In the genomic region with DNA sequence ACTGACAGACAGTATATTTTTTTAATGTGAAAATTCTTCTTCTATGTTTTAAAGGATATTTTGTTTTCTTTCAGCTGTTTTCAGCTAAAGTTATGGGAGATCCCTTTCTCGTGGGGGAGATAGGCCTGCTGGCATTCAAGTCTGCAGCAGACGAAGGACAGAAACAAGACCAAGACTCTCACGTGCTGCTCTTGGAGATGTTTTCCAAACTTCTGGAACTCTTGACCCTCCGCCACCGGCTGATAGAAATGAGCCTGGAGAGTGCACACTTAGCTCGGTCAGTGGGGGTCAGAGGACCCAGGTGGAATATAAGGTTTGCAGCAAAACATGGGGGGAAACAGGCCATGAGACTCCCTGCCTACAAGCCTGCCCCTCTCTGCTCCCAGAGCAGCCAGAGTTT, we compare ENCODE assay signal across 19 cellular contexts.
"Had no signal": no experiment of that assay in that cellular context is flagged by ENCODE, and none has a peak within 500 bp of the region (broad histone marks: within the 10 kb centered on the region; RNA-seq: fewer than 3 reads in every experiment).

No MANE protein-coding gene starts in this region.

- ATAC-seq: effector memory CD8-positive, alpha-beta T cell; gastroesophageal sphincter; left lung; stimulated activated effector memory CD8-positive, alpha-beta T cell treated with anti-CD3 and anti-CD28 coated beads, Interleukin-12 subunit alpha, Interleukin-12 subunit beta, amount 100 ng/mL, for 72 hours; stimulated activated naive CD8-positive, alpha-beta T cell treated with anti-CD3 and anti-CD28 coated beads, Interleukin-15, Interleukin-2, amounts not matched to agents 100 U/mL and 50 U/mL, for 24 hours had no signal

- H3K36me3 ChIP-seq: esophagus squamous epithelium, gastroesophageal sphincter, left lung, neutrophil, tibial nerve had no signal

- H3K27ac ChIP-seq: epithelial cell of prostate, esophagus squamous epithelium, left lung, neutrophil, tibial nerve had no signal

- H3K4me2 ChIP-seq: smooth muscle cell had no signal

- H3K9me3 ChIP-seq: esophagus squamous epithelium, gastroesophageal sphincter, left lung, neutrophil, tibial nerve had no signal

- H3K4me3 ChIP-seq: esophagus squamous epithelium, gastroesophageal sphincter, left lung, lung, smooth muscle cell, tibial nerve had no signal

- H3K27me3 ChIP-seq: esophagus squamous epithelium, gastroesophageal sphincter, left lung, neutrophil, tibial nerve had no signal

- DNase-seq: effector memory CD8-positive, alpha-beta T cell; esophagus squamous epithelium; foreskin fibroblast; glutamatergic neuron; immature natural killer cell; left lung; naive B cell; posterior cingulate gyrus; stimulated activated CD4-positive, alpha-beta T cell treated with anti-CD3 and anti-CD28 coated beads, Interleukin-4, amount 100 ng/mL, for 1 hour; stimulated activated CD8-positive, alpha-beta memory T cell treated with anti-CD3 and anti-CD28 coated beads, Interleukin-4, amount 100 ng/mL, for 48 hours; stimulated activated naive CD8-positive, alpha-beta T cell treated with anti-CD3 and anti-CD28 coated beads, Interleukin-15, Interleukin-2, amounts not matched to agents 100 U/mL and 50 U/mL, for 24 hours had no signal

- FAIRE-seq: keratinocyte had no signal

- H3K4me1 ChIP-seq: esophagus squamous epithelium, left lung had no signal
